In the genomic region with DNA sequence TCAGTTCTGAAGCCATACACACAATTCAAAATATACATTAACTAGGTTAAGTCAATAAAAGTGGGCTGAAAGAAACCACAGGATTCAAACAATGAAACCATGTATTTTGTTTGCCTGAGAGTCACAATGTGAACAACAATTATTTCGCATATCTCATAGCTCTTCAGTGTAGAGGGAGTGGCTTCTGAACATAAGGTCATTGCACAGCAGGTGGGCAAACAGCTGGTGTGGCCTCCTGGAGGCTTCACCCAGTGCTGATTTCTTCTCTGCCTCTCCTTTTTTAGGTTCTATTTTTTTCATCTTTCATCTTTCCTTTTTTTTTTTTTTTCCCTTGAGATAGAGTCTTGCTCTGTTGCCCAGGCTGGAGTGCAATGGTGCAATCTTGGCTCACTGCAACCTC, we compare ENCODE assay signal across 13 cellular contexts. TPM values are rescaled to one million over a fixed set of nuclear protein-coding genes. Genes with fewer than 3 reads are reported as not detected.
A peak's percentile ranks its signal among the peaks of the same experiment; 100 is the strongest.
DNase-seq lines count a peak whose midpoint lies in the region; ATAC-seq lines count a peak whose summit lies in the region.
"Had no signal": no experiment of that assay in that cellular context is flagged by ENCODE, and none has a peak within 500 bp of the region (broad histone marks: within the 10 kb centered on the region; RNA-seq: fewer than 3 reads in every experiment).

No MANE protein-coding gene starts in this region.

- H3K36me3 Mint-ChIP-seq in naive thymus-derived CD8-positive, alpha-beta T cell: peaks cover 22 to 89% (median 51%) of the 10 kb centered on the region in 3 donors

- no peaks in the 10 kb centered on the region for H3K27me3 Mint-ChIP-seq in naive thymus-derived CD8-positive, alpha-beta T cell
- H3K27me3 Mint-ChIP-seq: B cell had no signal

- H3K9me3 Mint-ChIP-seq in naive thymus-derived CD8-positive, alpha-beta T cell: no peaks in the 10 kb centered on the region
- H3K9me3 Mint-ChIP-seq: CD8-positive, alpha-beta T cell had no signal

- ATAC-seq in naive thymus-derived CD8-positive, alpha-beta T cell: no peak
- ATAC-seq in HG03175 (IDR thresholded peaks at IDR 0.05; ENCODE audit: unreplicated experiment) (no peak), GM18498 (IDR thresholded peaks at IDR 0.05; ENCODE audit: unreplicated experiment) (no peak)
- ATAC-seq: CD8-positive, alpha-beta T cell; HepG2; SK-N-SH treated with all-trans-retinoic acid at 6 μM for 48 hours had no signal

- H3K4me3 Mint-ChIP-seq in naive thymus-derived CD8-positive, alpha-beta T cell: no peak overlapping the region
- H3K4me3 Mint-ChIP-seq: B cell; CD8-positive, alpha-beta T cell had no signal

- POLR2A ChIA-PET in naive thymus-derived CD8-positive, alpha-beta T cell (lab: Charles Lee): no interaction called here

- peak overlapping the region in 8 of 10 donors; percentile 11 to 83 (median 40) for H3K27ac Mint-ChIP-seq in naive thymus-derived CD8-positive, alpha-beta T cell
- H3K27ac Mint-ChIP-seq: B cell; CD8-positive, alpha-beta T cell had no signal

- DNase-seq in NCI-H82 (lab: John Stamatoyannopoulos, UW): peak; percentile 52
- DNase-seq in NCI-H82 treated with DMSO at 0.1 percent for 48 hours (lab: John Stamatoyannopoulos, UW; ENCODE audit: unreplicated experiment): no peak
- peak; percentile 64 for DNase-seq in LHCN-M2 (ENCODE audit: low read depth)
- peak; percentile 65 for DNase-seq in NCI-H69 (lab: John Stamatoyannopoulos, UW)
- no peak for DNase-seq in naive thymus-derived CD8-positive, alpha-beta T cell
- DNase-seq: CD8-positive, alpha-beta T cell; H7; NCI-H526 treated with DMSO at 0.1 percent for 48 hours had no signal

- H3K4me1 Mint-ChIP-seq in naive thymus-derived CD8-positive, alpha-beta T cell: peaks cover 5 to 15% (median 11%) of the 10 kb centered on the region in 4 donors
- H3K4me1 Mint-ChIP-seq: B cell had no signal

RNA-seq across cellular contexts. Expression of a gene that starts 40.4 kb away (rescaled TPM):
- 16.3 and 17.6 TPM in 2 replicates for total RNA-seq in LHCN-M2 (2014; rRNA removed)
- polyA plus RNA-seq in LHCN-M2 (2012): 3.2 TPM
- total RNA-seq in naive thymus-derived CD8-positive, alpha-beta T cell: 10 to 100 TPM; 20.1 to 21.3 TPM
- polyA plus RNA-seq in naive thymus-derived CD8-positive, alpha-beta T cell: 1 to 10 TPM; 5.0 to 8.0 (median 5.4) TPM

Comparison
In these comparisons a context has a peak if more than half of its experiments do, and no peak if none do; other contexts are left out.
1. DNase-seq: peak in NCI-H82 (single experiment), LHCN-M2 (single experiment) and NCI-H69 (single experiment); none in NCI-H82 treated with DMSO at 0.1 percent for 48 hours (single experiment) and naive thymus-derived CD8-positive, alpha-beta T cell (0 of 10).